27 cellular contexts compared by ENCODE assay signal in genomic region chr20:35643045-35643444, GRCh38. TPM values are rescaled to one million over a fixed set of nuclear protein-coding genes. Genes with fewer than 3 reads are reported as not detected.
DNase-seq lines count a peak whose midpoint lies in the region; ATAC-seq and TF ChIP-seq lines count a peak whose summit lies in the region.
"Had no signal": no experiment of that assay in that cellular context is flagged by ENCODE, and none has a peak within 500 bp of the region (broad histone marks: within the 10 kb centered on the region; RNA-seq: fewer than 3 reads in every experiment).

No MANE protein-coding gene starts in this region.

- DNase-seq in activated naive CD4-positive, alpha-beta T cell treated with anti-CD3 and anti-CD28 coated beads, Interleukin-2, amount 10 ng/mL, durations not matched to agents 7 days and 5 days = no peak
- no peak for DNase-seq in activated naive CD4-positive, alpha-beta T cell treated with anti-CD3 and anti-CD28 coated beads for 36 hours
- DNase-seq in NCI-H524 (lab: John Stamatoyannopoulos, UW) (peak; percentile 51 to 83), hypothalamus (lab: John Stamatoyannopoulos, UW) (no peak), NCI-H1436 (lab: John Stamatoyannopoulos, UW) (no peak)
- no peak for DNase-seq in activated naive CD8-positive, alpha-beta T cell treated with anti-CD3 and anti-CD28 coated beads, Interleukin-2, amount 50 U/mL, for 24 hours
- DNase-seq: activated CD4-positive, alpha-beta T cell treated with anti-CD3 and anti-CD28 coated beads, Interleukin-2, amount 50 U/mL, for 48 hours; activated CD8-positive, alpha-beta memory T cell treated with anti-CD3 and anti-CD28 coated beads, Interleukin-2, amount 50 U/mL, for 48 hours; activated gamma-delta T cell treated with Interleukin-2 at 50 U/mL for 16 hours; DMS53; esophagus squamous epithelium; GOT3; IMR-90; left colon; mammary epithelial cell; NCI-H1048; NCI-H1930; NCI-H2227 treated with DMSO at 0.1 percent for 48 hours; NCI-H774; T-helper 1 cell had no signal

- no peaks in the 10 kb centered on the region for H3K27me3 ChIP-seq in neutrophil
- H3K27me3 ChIP-seq: esophagus squamous epithelium, hepatocyte had no signal

- H3K4me3 ChIP-seq in neutrophil (ENCODE audit: low read depth in 1 of 2, low read length in 1 of 2) = no peak overlapping the region
- H3K4me3 ChIP-seq: esophagus squamous epithelium, hepatocyte, skin epidermis had no signal

- H3K4me1 ChIP-seq in neutrophil (ENCODE audit: control insufficient read depth in 1 of 2, insufficient read depth in 1 of 2, low read depth in 1 of 2, low read length in 1 of 2) = peaks cover 56 to 58% of the 10 kb centered on the region in 2 experiments

- ATAC-seq in activated naive CD8-positive, alpha-beta T cell treated with anti-CD3 and anti-CD28 coated beads, Interleukin-2, amount 50 U/mL, for 24 hours = no peak
- ATAC-seq in GM19463 (IDR thresholded peaks at IDR 0.05; ENCODE audit: unreplicated experiment) = no peak
- ATAC-seq: activated CD4-positive, CD25-positive, alpha-beta regulatory T cell treated with anti-CD3 and anti-CD28 coated beads, Interleukin-2, amount 50 U/mL, for 24 hours; left colon had no signal

- intact Hi-C loops in activated naive CD4-positive, alpha-beta T cell treated with anti-CD3 and anti-CD28 coated beads for 36 hours (cut with micrococcal nuclease) = no loop called here

- H3K27ac Mint-ChIP-seq in activated naive CD4-positive, alpha-beta T cell treated with anti-CD3 and anti-CD28 coated beads, Interleukin-2, amount 10 ng/mL, durations not matched to agents 7 days and 5 days = peak overlapping the region; percentile 51
- no peak overlapping the region for H3K27ac Mint-ChIP-seq in activated naive CD4-positive, alpha-beta T cell treated with anti-CD3 and anti-CD28 coated beads for 36 hours
- H3K27ac Mint-ChIP-seq in activated naive CD8-positive, alpha-beta T cell treated with anti-CD3 and anti-CD28 coated beads, Interleukin-2, amount 50 U/mL, for 24 hours = peak overlapping the region; percentile 1
- H3K27ac Mint-ChIP-seq: type B pancreatic cell had no signal

- H3K4me3 Mint-ChIP-seq in activated naive CD4-positive, alpha-beta T cell treated with anti-CD3 and anti-CD28 coated beads, Interleukin-2, amount 10 ng/mL, durations not matched to agents 7 days and 5 days = no peak overlapping the region
- H3K4me3 Mint-ChIP-seq in activated naive CD4-positive, alpha-beta T cell treated with anti-CD3 and anti-CD28 coated beads for 36 hours = no peak overlapping the region
- H3K4me3 Mint-ChIP-seq in activated naive CD8-positive, alpha-beta T cell treated with anti-CD3 and anti-CD28 coated beads, Interleukin-2, amount 50 U/mL, for 24 hours = no peak overlapping the region
- H3K4me3 Mint-ChIP-seq: type B pancreatic cell had no signal

- CTCF ChIA-PET in activated naive CD4-positive, alpha-beta T cell treated with anti-CD3 and anti-CD28 coated beads, Interleukin-2, amount 10 ng/mL, durations not matched to agents 7 days and 5 days (lab: Charles Lee) = no interaction called here
- CTCF ChIA-PET in activated naive CD4-positive, alpha-beta T cell treated with anti-CD3 and anti-CD28 coated beads for 36 hours (lab: Charles Lee) = no interaction called here

- peaks cover 19% of the 10 kb centered on the region for H3K4me1 Mint-ChIP-seq in activated naive CD4-positive, alpha-beta T cell treated with anti-CD3 and anti-CD28 coated beads, Interleukin-2, amount 10 ng/mL, durations not matched to agents 7 days and 5 days
- peaks cover 76% of the 10 kb centered on the region for H3K4me1 Mint-ChIP-seq in activated naive CD4-positive, alpha-beta T cell treated with anti-CD3 and anti-CD28 coated beads for 36 hours (ENCODE audit: low read depth)
- peaks cover 79% of the 10 kb centered on the region for H3K4me1 Mint-ChIP-seq in activated naive CD8-positive, alpha-beta T cell treated with anti-CD3 and anti-CD28 coated beads, Interleukin-2, amount 50 U/mL, for 24 hours

- H3K27me3 Mint-ChIP-seq in activated naive CD4-positive, alpha-beta T cell treated with anti-CD3 and anti-CD28 coated beads, Interleukin-2, amount 10 ng/mL, durations not matched to agents 7 days and 5 days = no peaks in the 10 kb centered on the region
- H3K27me3 Mint-ChIP-seq in activated naive CD4-positive, alpha-beta T cell treated with anti-CD3 and anti-CD28 coated beads for 36 hours (ENCODE audit: low read depth) = no peaks in the 10 kb centered on the region
- no peaks in the 10 kb centered on the region for H3K27me3 Mint-ChIP-seq in activated naive CD8-positive, alpha-beta T cell treated with anti-CD3 and anti-CD28 coated beads, Interleukin-2, amount 50 U/mL, for 24 hours
- H3K27me3 Mint-ChIP-seq: type B pancreatic cell had no signal

- peaks cover 19% of the 10 kb centered on the region for H3K36me3 Mint-ChIP-seq in activated naive CD4-positive, alpha-beta T cell treated with anti-CD3 and anti-CD28 coated beads, Interleukin-2, amount 10 ng/mL, durations not matched to agents 7 days and 5 days
- peaks cover 1% of the 10 kb centered on the region for H3K36me3 Mint-ChIP-seq in activated naive CD4-positive, alpha-beta T cell treated with anti-CD3 and anti-CD28 coated beads for 36 hours (ENCODE audit: low read depth)
- H3K36me3 Mint-ChIP-seq in activated naive CD8-positive, alpha-beta T cell treated with anti-CD3 and anti-CD28 coated beads, Interleukin-2, amount 50 U/mL, for 24 hours (ENCODE audit: low read depth) = peaks cover 18% of the 10 kb centered on the region

- peaks cover 4% of the 10 kb centered on the region for H3K36me3 ChIP-seq in neutrophil

- H3K9me3 Mint-ChIP-seq in activated naive CD4-positive, alpha-beta T cell treated with anti-CD3 and anti-CD28 coated beads, Interleukin-2, amount 10 ng/mL, durations not matched to agents 7 days and 5 days = no peaks in the 10 kb centered on the region
- no peaks in the 10 kb centered on the region for H3K9me3 Mint-ChIP-seq in activated naive CD4-positive, alpha-beta T cell treated with anti-CD3 and anti-CD28 coated beads for 36 hours
- H3K9me3 Mint-ChIP-seq in activated naive CD8-positive, alpha-beta T cell treated with anti-CD3 and anti-CD28 coated beads, Interleukin-2, amount 50 U/mL, for 24 hours = no peaks in the 10 kb centered on the region
- H3K9me3 Mint-ChIP-seq: type B pancreatic cell had no signal

- H3K9me3 ChIP-seq in neutrophil = no peaks in the 10 kb centered on the region
- H3K9me3 ChIP-seq: esophagus squamous epithelium had no signal

- TF ChIP-seq CTCF in neutrophil (IDR thresholded peaks at IDR 0.05) = no peak

- H3K27ac ChIP-seq in neutrophil = peak overlapping the region; percentile 62
- H3K27ac ChIP-seq: esophagus squamous epithelium, hepatocyte, RWPE1, skin epidermis had no signal

RNA-seq across cellular contexts. Expression of gene CPNE1, which starts 21.7 kb away (rescaled TPM):
- total RNA-seq in activated naive CD4-positive, alpha-beta T cell treated with anti-CD3 and anti-CD28 coated beads for 36 hours = 100 to 1,000 TPM; 261 to 281 TPM

RNA-seq across cellular contexts. Expression of gene RBM12, which starts 21.7 kb away (rescaled TPM):
- 100 to 1,000 TPM; 106 to 110 TPM for total RNA-seq in activated naive CD4-positive, alpha-beta T cell treated with anti-CD3 and anti-CD28 coated beads for 36 hours

RNA-seq across cellular contexts. Expression of gene SPAG4, which starts 27.4 kb away (rescaled TPM):
- total RNA-seq in activated naive CD4-positive, alpha-beta T cell treated with anti-CD3 and anti-CD28 coated beads for 36 hours = 1 to 10 TPM; 2.9 to 3.6 TPM

RNA-seq across cellular contexts. Expression of gene NFS1, which starts 56.1 kb away (rescaled TPM):
- total RNA-seq in activated naive CD4-positive, alpha-beta T cell treated with anti-CD3 and anti-CD28 coated beads for 36 hours = 10 to 100 TPM; 33.6 to 38.1 TPM

RNA-seq across cellular contexts. Expression of gene ROMO1, which starts 56.2 kb away (rescaled TPM):
- total RNA-seq in activated naive CD4-positive, alpha-beta T cell treated with anti-CD3 and anti-CD28 coated beads for 36 hours = 100 to 1,000 TPM; 120 to 134 TPM

Comparison
In these comparisons a context has a peak if more than half of its experiments do, and no peak if none do; other contexts are left out.
1. DNase-seq: peak in NCI-H524 (2 of 2); none in activated naive CD4-positive, alpha-beta T cell treated with anti-CD3 and anti-CD28 coated beads, Interleukin-2, amount 10 ng/mL, durations not matched to agents 7 days and 5 days (single experiment), activated naive CD4-positive, alpha-beta T cell treated with anti-CD3 and anti-CD28 coated beads for 36 hours (single experiment), activated naive CD8-positive, alpha-beta T cell treated with anti-CD3 and anti-CD28 coated beads, Interleukin-2, amount 50 U/mL, for 24 hours (single experiment), hypothalamus (0 of 51) and NCI-H1436 (single experiment).